24 cellular contexts compared by ENCODE assay signal in genomic region chr2:133573771-133574170, GRCh38. TPM values are rescaled to one million over a fixed set of nuclear protein-coding genes. Genes with fewer than 3 reads are reported as not detected.
"Had no signal": no experiment of that assay in that cellular context is flagged by ENCODE, and none has a peak within 500 bp of the region (broad histone marks: within the 10 kb centered on the region; RNA-seq: fewer than 3 reads in every experiment).

No MANE protein-coding gene starts in this region.

- H3K9me3 ChIP-seq: SJSA1 had no signal

- DNase-seq: Kasumi-1, MM.1S, MV-4-11, NCI-H1048, NCI-H1105, NCI-H1417, NCI-H1436 treated with DMSO at 0.1 percent for 48 hours, NCI-H1694, NCI-H187 treated with DMSO at 0.1 percent for 48 hours, NCI-H2029 treated with DMSO at 0.1 percent for 48 hours, NCI-H2171 treated with DMSO at 0.1 percent for 48 hours, NCI-H345, NCI-H446 treated with DMSO at 0.1 percent for 48 hours, NCI-H526 treated with DMSO at 0.1 percent for 48 hours, NCI-H748 treated with DMSO at 0.1 percent for 48 hours, Right ventricle myocardium superior, RPMI8226, SIG-M5 had no signal

- H3K9me3 Mint-ChIP-seq: IgD-negative memory B cell had no signal

- H3K27ac ChIP-seq: KMS-11, SJSA1, SK-N-MC had no signal

- H3K27ac Mint-ChIP-seq: IgD-negative memory B cell had no signal

- H3K27me3 Mint-ChIP-seq: IgD-negative memory B cell had no signal

- H3K27me3 ChIP-seq: SJSA1 had no signal

- H3K4me3 ChIP-seq: K562, SJSA1, SK-N-MC had no signal

- H3K36me3 ChIP-seq: SJSA1 had no signal

- H3K9ac ChIP-seq: KMS-11 had no signal

- H3K4me1 Mint-ChIP-seq: IgD-negative memory B cell had no signal

- H3K36me3 Mint-ChIP-seq: IgD-negative memory B cell had no signal

- H3K4me2 ChIP-seq: KMS-11 had no signal

- H3K4me3 Mint-ChIP-seq: IgD-negative memory B cell had no signal

- ATAC-seq: HepG2, K562 had no signal

RNA-seq across cellular contexts. Expression of gene NCKAP5, which starts 5.5 kb away (rescaled TPM):
- total RNA-seq: HepG2, K562 had no signal
- polyA plus RNA-seq: IgD-negative memory B cell, K562 had no signal
